ENCODE assay signal across 8 cellular contexts in the genomic region with DNA sequence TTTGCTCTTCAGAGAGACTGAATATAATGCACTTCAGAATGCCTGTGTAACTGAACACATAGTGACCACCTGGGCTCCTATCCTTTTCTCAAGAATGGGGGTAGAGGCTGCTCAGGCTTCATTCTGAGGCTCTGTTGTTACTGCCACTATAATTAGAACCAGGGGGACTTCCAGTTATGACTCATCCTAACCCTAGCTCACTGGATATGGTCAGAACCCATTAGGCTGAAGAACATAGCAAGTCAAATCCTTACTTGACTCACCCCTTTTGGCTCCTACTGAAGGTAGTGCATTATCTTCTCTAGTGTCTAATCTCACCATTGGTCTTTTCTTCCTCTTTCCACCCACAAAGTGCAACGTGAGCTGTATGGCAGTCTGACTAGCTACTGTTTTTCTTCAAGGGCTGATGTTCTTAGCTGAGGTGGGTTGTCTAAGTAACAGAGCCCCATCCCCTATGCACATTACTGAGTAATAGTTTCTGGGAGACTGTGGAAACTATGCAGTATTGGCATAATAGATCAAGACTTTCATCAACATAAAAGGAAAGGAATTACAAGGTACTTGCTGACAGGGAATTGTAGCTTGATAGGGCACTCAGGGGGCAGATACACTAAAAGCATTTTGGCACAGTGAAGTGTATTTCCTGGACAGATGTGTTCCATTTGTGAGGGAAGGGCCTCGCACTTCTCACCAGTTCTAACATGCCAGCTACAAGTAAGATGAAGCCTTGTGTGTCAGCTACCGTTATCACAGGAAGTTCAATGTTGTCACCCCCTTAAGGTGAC.
A peak's percentile ranks its signal among the peaks of the same experiment; 100 is the strongest.
DNase-seq lines count a peak whose midpoint lies in the region; ATAC-seq and TF ChIP-seq lines count a peak whose summit lies in the region.

No MANE protein-coding gene starts in this region.

- H3K79me2 ChIP-seq in SK-N-SH (ENCODE audit: insufficient read depth): no peaks in the 10 kb centered on the region

- H3K9me2 ChIP-seq in SK-N-SH: no peaks in the 10 kb centered on the region

- POLR2A ChIA-PET in SK-N-SH (lab: Yijun Ruan, JAX): no interaction called here

- TF ChIP-seq RAD21 in SK-N-SH (IDR thresholded peaks at IDR 0.05; ENCODE audit: low read length): 0 out of 2 replicates have a peak, but pooled peaks have one; percentile 1

- no peak for TF ChIP-seq CTCF in SK-N-SH (IDR thresholded peaks at IDR 0.05)

- no peaks in the 10 kb centered on the region for H4K20me1 ChIP-seq in SK-N-SH (ENCODE audit: insufficient read depth)

- 6% methylated on average over 3 of the region's 3 CpGs for WGBS in SK-N-SH (ENCODE audit: low lambda C conversion rate)

- ATAC-seq in GM19328 (IDR thresholded peaks at IDR 0.05; ENCODE audit: unreplicated experiment): peak; percentile 96
- ATAC-seq in HG03280 (IDR thresholded peaks at IDR 0.05; ENCODE audit: unreplicated experiment): peak; percentile 94

- CTCF ChIA-PET in SK-N-SH (lab: Yijun Ruan, JAX): no interaction called here

- peak overlapping the region; percentile 46 for H3K4me2 ChIP-seq in SK-N-SH

- no peaks in the 10 kb centered on the region for H3K9me3 ChIP-seq in SK-N-SH

- DNase-seq in DMS53 treated with DMSO at 0.1 percent for 48 hours (lab: John Stamatoyannopoulos, UW; ENCODE audit: unreplicated experiment) (peak; percentile 22), SK-N-SH (no peak), hepatic stellate cell (ENCODE audit: low spot score) (peak; percentile 19), cerebellar cortex (ENCODE audit: low spot score) (no peak), GOT3 (lab: John Stamatoyannopoulos, UW) (no peak)
- DNase-seq in activated CD4-positive, alpha-beta T cell treated with anti-CD3 and anti-CD28 coated beads, Interleukin-2, amount 50 U/mL, for 4 hours: no peak

- peaks cover 2 to 14% of the 10 kb centered on the region in 2 experiments; a peak in 3 of 4 replicates for H3K4me1 ChIP-seq in SK-N-SH (ENCODE audit: control insufficient read depth in 1 of 2, insufficient read depth in 2 of 2, low read depth in 1 of 2, low read length in 1 of 2)

- H2AFZ ChIP-seq in SK-N-SH (ENCODE audit: low read depth): peak overlapping the region; percentile 63

- H3K4me3 ChIP-seq in SK-N-SH (ENCODE audit: low read depth in 2 of 2, low read length in 1 of 2): no peak overlapping the region

- peaks cover 17% of the 10 kb centered on the region for H3F3A ChIP-seq in SK-N-SH (replicated peaks; ENCODE audit: insufficient read depth)

- H3K36me3 ChIP-seq in SK-N-SH (replicated peaks in 1 of 2; ENCODE audit: control insufficient read depth in 1 of 2, insufficient read depth in 2 of 2, low read length in 1 of 2): no peaks in the 10 kb centered on the region

- peak overlapping the region; percentile 58 to 81; a peak in 3 of 4 replicates for H3K27ac ChIP-seq in SK-N-SH (ENCODE audit: low read depth in 2 of 2, low read length in 1 of 2)

- H3K9ac ChIP-seq in SK-N-SH: peak overlapping the region; percentile 6; the same call in 1 of the 2 replicates

- TF ChIP-seq EP300 in SK-N-SH (IDR thresholded peaks at IDR 0.05; ENCODE audit: borderline replicate concordance in 1 of 2, low read depth in 1 of 2, low read length in 1 of 2): peak; percentile 24 to 79; a peak in 1 of 4 replicates

- H3K27me3 ChIP-seq in SK-N-SH (ENCODE audit: insufficient read depth): no peaks in the 10 kb centered on the region

TF ChIP-seq in SK-N-SH, 30 proteins besides CTCF, POLR2A, EP300 and RAD21 (continues in another document):
- TF ChIP-seq, protein P1, sequence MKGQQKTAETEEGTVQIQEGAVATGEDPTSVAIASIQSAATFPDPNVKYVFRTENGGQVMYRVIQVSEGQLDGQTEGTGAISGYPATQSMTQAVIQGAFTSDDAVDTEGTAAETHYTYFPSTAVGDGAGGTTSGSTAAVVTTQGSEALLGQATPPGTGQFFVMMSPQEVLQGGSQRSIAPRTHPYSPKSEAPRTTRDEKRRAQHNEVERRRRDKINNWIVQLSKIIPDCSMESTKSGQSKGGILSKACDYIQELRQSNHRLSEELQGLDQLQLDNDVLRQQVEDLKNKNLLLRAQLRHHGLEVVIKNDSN (IDR thresholded peaks at IDR 0.05; ENCODE audit: borderline replicate concordance, low read depth): no peak
- TF ChIP-seq, protein P2, sequence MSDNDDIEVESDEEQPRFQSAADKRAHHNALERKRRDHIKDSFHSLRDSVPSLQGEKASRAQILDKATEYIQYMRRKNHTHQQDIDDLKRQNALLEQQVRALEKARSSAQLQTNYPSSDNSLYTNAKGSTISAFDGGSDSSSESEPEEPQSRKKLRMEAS (IDR thresholded peaks at IDR 0.05; ENCODE audit: low read depth): no peak; the same call in 1 of the 2 replicates
- TF ChIP-seq, protein P3, sequence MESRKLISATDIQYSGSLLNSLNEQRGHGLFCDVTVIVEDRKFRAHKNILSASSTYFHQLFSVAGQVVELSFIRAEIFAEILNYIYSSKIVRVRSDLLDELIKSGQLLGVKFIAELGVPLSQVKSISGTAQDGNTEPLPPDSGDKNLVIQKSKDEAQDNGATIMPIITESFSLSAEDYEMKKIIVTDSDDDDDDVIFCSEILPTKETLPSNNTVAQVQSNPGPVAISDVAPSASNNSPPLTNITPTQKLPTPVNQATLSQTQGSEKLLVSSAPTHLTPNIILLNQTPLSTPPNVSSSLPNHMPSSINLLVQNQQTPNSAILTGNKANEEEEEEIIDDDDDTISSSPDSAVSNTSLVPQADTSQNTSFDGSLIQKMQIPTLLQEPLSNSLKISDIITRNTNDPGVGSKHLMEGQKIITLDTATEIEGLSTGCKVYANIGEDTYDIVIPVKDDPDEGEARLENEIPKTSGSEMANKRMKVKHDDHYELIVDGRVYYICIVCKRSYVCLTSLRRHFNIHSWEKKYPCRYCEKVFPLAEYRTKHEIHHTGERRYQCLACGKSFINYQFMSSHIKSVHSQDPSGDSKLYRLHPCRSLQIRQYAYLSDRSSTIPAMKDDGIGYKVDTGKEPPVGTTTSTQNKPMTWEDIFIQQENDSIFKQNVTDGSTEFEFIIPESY (IDR thresholded peaks at IDR 0.05; ENCODE audit: borderline replicate concordance, low read depth): peak; percentile 42; the same call in 1 of the 2 replicates
- TF ChIP-seq TCF12 (IDR thresholded peaks at IDR 0.05) (peak; percentile 88), TAF1 (IDR thresholded peaks at IDR 0.05; ENCODE audit: borderline replicate concordance, low read depth, low read length) (no peak), GABPA (IDR thresholded peaks at IDR 0.05; ENCODE audit: low read depth) (no peak), RCOR1 (IDR thresholded peaks at IDR 0.05; ENCODE audit: low read length) (no peak), SIN3A (IDR thresholded peaks at IDR 0.05; ENCODE audit: borderline replicate concordance, low read depth, low read length) (no peak), MEF2A (IDR thresholded peaks at IDR 0.05; ENCODE audit: borderline replicate concordance, low read depth) (peak; percentile 88), MXI1 (IDR thresholded peaks at IDR 0.05; ENCODE audit: low read depth, low read length) (no peak), JUND (IDR thresholded peaks at IDR 0.05) (peak; percentile 89), RFX5 (IDR thresholded peaks at IDR 0.05; ENCODE audit: low read length) (no peak), EZH2phosphoT487 (IDR thresholded peaks at IDR 0.05; ENCODE audit: borderline replicate concordance, low read depth) (no peak), CHD2 (IDR thresholded peaks at IDR 0.05; ENCODE audit: low read length, partially characterized antibody) (no peak), FOXJ3 (CRISPR knock-in tag; IDR thresholded peaks at IDR 0.05) (no peak), RXRA (IDR thresholded peaks at IDR 0.05; ENCODE audit: borderline replicate concordance, low read depth) (peak; percentile 59; the same call in 1 of the 2 replicates), TEAD4 (IDR thresholded peaks at IDR 0.05; ENCODE audit: borderline replicate concordance, insufficient read depth) (peak; percentile 56; the same call in 1 of the 2 replicates), POLR2AphosphoS5 (IDR thresholded peaks at IDR 0.05; ENCODE audit: low read depth, low read length) (peak; percentile 67), GATA2 (CRISPR knock-in tag; IDR thresholded peaks at IDR 0.05) (no peak)
- TF ChIP-seq, protein P4, sequence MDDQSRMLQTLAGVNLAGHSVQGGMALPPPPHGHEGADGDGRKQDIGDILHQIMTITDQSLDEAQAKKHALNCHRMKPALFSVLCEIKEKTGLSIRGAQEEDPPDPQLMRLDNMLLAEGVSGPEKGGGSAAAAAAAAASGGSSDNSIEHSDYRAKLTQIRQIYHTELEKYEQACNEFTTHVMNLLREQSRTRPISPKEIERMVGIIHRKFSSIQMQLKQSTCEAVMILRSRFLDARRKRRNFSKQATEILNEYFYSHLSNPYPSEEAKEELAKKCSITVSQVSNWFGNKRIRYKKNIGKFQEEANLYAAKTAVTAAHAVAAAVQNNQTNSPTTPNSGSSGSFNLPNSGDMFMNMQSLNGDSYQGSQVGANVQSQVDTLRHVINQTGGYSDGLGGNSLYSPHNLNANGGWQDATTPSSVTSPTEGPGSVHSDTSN (IDR thresholded peaks at IDR 0.05): peak; percentile 85
- TF ChIP-seq, protein P5, sequence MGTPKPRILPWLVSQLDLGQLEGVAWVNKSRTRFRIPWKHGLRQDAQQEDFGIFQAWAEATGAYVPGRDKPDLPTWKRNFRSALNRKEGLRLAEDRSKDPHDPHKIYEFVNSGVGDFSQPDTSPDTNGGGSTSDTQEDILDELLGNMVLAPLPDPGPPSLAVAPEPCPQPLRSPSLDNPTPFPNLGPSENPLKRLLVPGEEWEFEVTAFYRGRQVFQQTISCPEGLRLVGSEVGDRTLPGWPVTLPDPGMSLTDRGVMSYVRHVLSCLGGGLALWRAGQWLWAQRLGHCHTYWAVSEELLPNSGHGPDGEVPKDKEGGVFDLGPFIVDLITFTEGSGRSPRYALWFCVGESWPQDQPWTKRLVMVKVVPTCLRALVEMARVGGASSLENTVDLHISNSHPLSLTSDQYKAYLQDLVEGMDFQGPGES (IDR thresholded peaks at IDR 0.05; ENCODE audit: low read depth, low read length): no peak

Comparison
In these comparisons a context has a peak if more than half of its experiments do, and no peak if none do; other contexts are left out.
1. DNase-seq: peak in DMS53 treated with DMSO at 0.1 percent for 48 hours (single experiment) and hepatic stellate cell (single experiment); none in SK-N-SH (single experiment), cerebellar cortex (single experiment), GOT3 (single experiment) and activated CD4-positive, alpha-beta T cell treated with anti-CD3 and anti-CD28 coated beads, Interleukin-2, amount 50 U/mL, for 4 hours (0 of 2).